ENCODE assay signal across 2 cellular contexts in the genomic region with DNA sequence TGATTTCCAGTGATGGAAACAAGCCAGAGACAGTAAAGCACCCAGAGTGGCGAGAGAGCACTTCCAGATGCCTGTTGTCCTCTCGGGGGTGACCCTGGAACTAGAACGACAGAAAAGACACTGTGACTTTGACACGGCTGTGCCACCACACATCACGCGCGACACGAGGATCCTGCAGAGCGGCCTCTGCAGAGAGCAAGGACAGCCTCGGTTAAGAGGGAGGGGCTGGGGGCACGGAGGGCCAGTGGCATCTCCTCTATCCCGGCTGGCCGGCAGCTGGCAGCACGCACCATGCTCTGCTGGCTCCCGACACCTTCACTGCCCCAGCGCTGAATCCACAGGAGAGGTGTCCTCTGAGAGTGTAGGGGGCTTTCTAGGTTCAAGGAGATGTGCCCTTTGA.
TF ChIP-seq lines count a peak whose summit lies in the region.

No MANE protein-coding gene starts in this region.

TF ChIP-seq in GM23338, 12 proteins besides CTCF, POLR2A, EP300 and RAD21 (continued from another document):
- TF ChIP-seq, protein P1, sequence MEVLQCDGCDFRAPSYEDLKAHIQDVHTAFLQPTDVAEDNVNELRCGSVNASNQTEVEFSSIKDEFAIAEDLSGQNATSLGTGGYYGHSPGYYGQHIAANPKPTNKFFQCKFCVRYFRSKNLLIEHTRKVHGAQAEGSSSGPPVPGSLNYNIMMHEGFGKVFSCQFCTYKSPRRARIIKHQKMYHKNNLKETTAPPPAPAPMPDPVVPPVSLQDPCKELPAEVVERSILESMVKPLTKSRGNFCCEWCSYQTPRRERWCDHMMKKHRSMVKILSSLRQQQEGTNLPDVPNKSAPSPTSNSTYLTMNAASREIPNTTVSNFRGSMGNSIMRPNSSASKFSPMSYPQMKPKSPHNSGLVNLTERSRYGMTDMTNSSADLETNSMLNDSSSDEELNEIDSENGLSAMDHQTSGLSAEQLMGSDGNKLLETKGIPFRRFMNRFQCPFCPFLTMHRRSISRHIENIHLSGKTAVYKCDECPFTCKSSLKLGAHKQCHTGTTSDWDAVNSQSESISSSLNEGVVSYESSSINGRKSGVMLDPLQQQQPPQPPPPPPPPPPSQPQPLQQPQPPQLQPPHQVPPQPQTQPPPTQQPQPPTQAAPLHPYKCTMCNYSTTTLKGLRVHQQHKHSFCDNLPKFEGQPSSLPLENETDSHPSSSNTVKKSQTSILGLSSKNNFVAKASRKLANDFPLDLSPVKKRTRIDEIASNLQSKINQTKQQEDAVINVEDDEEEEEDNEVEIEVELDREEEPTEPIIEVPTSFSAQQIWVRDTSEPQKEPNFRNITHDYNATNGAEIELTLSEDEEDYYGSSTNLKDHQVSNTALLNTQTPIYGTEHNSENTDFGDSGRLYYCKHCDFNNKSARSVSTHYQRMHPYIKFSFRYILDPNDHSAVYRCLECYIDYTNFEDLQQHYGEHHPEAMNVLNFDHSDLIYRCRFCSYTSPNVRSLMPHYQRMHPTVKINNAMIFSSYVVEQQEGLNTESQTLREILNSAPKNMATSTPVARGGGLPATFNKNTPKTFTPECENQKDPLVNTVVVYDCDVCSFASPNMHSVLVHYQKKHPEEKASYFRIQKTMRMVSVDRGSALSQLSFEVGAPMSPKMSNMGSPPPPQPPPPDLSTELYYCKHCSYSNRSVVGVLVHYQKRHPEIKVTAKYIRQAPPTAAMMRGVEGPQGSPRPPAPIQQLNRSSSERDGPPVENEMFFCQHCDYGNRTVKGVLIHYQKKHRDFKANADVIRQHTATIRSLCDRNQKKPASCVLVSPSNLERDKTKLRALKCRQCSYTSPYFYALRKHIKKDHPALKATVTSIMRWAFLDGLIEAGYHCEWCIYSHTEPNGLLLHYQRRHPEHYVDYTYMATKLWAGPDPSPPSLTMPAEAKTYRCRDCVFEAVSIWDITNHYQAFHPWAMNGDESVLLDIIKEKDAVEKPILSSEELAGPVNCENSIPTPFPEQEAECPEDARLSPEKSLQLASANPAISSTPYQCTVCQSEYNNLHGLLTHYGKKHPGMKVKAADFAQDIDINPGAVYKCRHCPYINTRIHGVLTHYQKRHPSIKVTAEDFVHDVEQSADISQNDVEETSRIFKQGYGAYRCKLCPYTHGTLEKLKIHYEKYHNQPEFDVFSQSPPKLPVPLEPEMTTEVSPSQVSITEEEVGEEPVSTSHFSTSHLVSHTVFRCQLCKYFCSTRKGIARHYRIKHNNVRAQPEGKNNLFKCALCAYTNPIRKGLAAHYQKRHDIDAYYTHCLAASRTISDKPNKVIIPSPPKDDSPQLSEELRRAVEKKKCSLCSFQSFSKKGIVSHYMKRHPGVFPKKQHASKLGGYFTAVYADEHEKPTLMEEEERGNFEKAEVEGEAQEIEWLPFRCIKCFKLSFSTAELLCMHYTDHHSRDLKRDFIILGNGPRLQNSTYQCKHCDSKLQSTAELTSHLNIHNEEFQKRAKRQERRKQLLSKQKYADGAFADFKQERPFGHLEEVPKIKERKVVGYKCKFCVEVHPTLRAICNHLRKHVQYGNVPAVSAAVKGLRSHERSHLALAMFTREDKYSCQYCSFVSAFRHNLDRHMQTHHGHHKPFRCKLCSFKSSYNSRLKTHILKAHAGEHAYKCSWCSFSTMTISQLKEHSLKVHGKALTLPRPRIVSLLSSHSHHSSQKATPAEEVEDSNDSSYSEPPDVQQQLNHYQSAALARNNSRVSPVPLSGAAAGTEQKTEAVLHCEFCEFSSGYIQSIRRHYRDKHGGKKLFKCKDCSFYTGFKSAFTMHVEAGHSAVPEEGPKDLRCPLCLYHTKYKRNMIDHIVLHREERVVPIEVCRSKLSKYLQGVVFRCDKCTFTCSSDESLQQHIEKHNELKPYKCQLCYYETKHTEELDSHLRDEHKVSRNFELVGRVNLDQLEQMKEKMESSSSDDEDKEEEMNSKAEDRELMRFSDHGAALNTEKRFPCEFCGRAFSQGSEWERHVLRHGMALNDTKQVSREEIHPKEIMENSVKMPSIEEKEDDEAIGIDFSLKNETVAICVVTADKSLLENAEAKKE (CRISPR knock-in tag; IDR thresholded peaks at IDR 0.05) = no peak
- TF ChIP-seq POLR2AphosphoS5 (IDR thresholded peaks at IDR 0.05; ENCODE audit: low read depth) (no peak), JUNB (IDR thresholded peaks at IDR 0.05; ENCODE audit: unreplicated experiment) (no peak), ZNF114 (CRISPR knock-in tag; IDR thresholded peaks at IDR 0.05) (no peak), EZH2 (IDR thresholded peaks at IDR 0.05; ENCODE audit: low read depth, unreplicated experiment) (no peak), ZNF331 (CRISPR knock-in tag; IDR thresholded peaks at IDR 0.05; ENCODE audit: low read depth) (no peak), STAT1 (IDR thresholded peaks at IDR 0.05; ENCODE audit: unreplicated experiment) (no peak), CREB1 (CRISPR knock-in tag; IDR thresholded peaks at IDR 0.05; ENCODE audit: low read depth) (no peak)
- TF ChIP-seq, protein P2, sequence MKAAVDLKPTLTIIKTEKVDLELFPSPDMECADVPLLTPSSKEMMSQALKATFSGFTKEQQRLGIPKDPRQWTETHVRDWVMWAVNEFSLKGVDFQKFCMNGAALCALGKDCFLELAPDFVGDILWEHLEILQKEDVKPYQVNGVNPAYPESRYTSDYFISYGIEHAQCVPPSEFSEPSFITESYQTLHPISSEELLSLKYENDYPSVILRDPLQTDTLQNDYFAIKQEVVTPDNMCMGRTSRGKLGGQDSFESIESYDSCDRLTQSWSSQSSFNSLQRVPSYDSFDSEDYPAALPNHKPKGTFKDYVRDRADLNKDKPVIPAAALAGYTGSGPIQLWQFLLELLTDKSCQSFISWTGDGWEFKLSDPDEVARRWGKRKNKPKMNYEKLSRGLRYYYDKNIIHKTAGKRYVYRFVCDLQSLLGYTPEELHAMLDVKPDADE (IDR thresholded peaks at IDR 0.05) = no peak
- TF ChIP-seq, protein P3, sequence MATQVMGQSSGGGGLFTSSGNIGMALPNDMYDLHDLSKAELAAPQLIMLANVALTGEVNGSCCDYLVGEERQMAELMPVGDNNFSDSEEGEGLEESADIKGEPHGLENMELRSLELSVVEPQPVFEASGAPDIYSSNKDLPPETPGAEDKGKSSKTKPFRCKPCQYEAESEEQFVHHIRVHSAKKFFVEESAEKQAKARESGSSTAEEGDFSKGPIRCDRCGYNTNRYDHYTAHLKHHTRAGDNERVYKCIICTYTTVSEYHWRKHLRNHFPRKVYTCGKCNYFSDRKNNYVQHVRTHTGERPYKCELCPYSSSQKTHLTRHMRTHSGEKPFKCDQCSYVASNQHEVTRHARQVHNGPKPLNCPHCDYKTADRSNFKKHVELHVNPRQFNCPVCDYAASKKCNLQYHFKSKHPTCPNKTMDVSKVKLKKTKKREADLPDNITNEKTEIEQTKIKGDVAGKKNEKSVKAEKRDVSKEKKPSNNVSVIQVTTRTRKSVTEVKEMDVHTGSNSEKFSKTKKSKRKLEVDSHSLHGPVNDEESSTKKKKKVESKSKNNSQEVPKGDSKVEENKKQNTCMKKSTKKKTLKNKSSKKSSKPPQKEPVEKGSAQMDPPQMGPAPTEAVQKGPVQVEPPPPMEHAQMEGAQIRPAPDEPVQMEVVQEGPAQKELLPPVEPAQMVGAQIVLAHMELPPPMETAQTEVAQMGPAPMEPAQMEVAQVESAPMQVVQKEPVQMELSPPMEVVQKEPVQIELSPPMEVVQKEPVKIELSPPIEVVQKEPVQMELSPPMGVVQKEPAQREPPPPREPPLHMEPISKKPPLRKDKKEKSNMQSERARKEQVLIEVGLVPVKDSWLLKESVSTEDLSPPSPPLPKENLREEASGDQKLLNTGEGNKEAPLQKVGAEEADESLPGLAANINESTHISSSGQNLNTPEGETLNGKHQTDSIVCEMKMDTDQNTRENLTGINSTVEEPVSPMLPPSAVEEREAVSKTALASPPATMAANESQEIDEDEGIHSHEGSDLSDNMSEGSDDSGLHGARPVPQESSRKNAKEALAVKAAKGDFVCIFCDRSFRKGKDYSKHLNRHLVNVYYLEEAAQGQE (IDR thresholded peaks at IDR 0.05; ENCODE audit: unreplicated experiment) = no peak

TF ChIP-seq in WTC11, 78 proteins besides CTCF, POLR2A, EP300 and RAD21 (continued from another document):
- TF ChIP-seq ZNF416 (CRISPR knock-in tag; IDR thresholded peaks at IDR 0.05) = no peak
